In genomic region chr15:56366211-56366610, GRCh38 we compare ENCODE assay signal across 9 cellular contexts. TPM values are rescaled to one million over a fixed set of nuclear protein-coding genes. Genes with fewer than 3 reads are reported as not detected.
A peak's percentile ranks its signal among the peaks of the same experiment; 100 is the strongest.
DNase-seq lines count a peak whose midpoint lies in the region; TF ChIP-seq lines count a peak whose summit lies in the region.
"Had no signal": no experiment of that assay in that cellular context is flagged by ENCODE, and none has a peak within 500 bp of the region (broad histone marks: within the 10 kb centered on the region; RNA-seq: fewer than 3 reads in every experiment).

No MANE protein-coding gene starts in this region.

- POLR2A ChIA-PET in RWPE1 (lab: Yijun Ruan, JAX; ENCODE audit: low non-redundant PET): no interaction called here

- H3K4me3 ChIP-seq in fibroblast of the aortic adventitia (ENCODE audit: low read depth, low read length) (peak overlapping the region; percentile 87), skin epidermis (peak overlapping the region; percentile 46 to 77 (median 54))

- no peak overlapping the region for H3K27ac ChIP-seq in RWPE1
- H3K27ac ChIP-seq in skin epidermis: peak overlapping the region in 1 of 21 experiments; percentile 55

- CTCF ChIA-PET in RWPE1 (lab: Yijun Ruan, JAX): no interaction called here

- TF ChIP-seq CTCF in RWPE1 (conservative IDR thresholded peaks at IDR 0.05; ENCODE audit: low read depth): no peak
- TF ChIP-seq CTCF in fibroblast of the aortic adventitia (IDR thresholded peaks at IDR 0.05; ENCODE audit: insufficient read depth, low read length): no peak

- DNase-seq in NCI-H1417 (lab: John Stamatoyannopoulos, UW): peak in 2 of 3 experiments; percentile 47 to 75
- no peak for DNase-seq in NCI-H1417 treated with DMSO at 0.1 percent for 48 hours (lab: John Stamatoyannopoulos, UW)
- peak; percentile 4 for DNase-seq in RWPE1 (ENCODE audit: low spot score)
- DNase-seq in fibroblast of the aortic adventitia (ENCODE audit: low read depth): no peak
- no peak for DNase-seq in middle frontal gyrus (ENCODE audit: extremely low spot score, low spot score)
- DNase-seq in mucosa of gallbladder (ENCODE audit: low spot score): no peak
- no peak for DNase-seq in MV-4-11 (lab: John Stamatoyannopoulos, UW)
- DNase-seq: AML-193 had no signal

RNA-seq across cellular contexts. Expression of gene TEX9, which starts 1.0 kb away (rescaled TPM):
- total RNA-seq in fibroblast of the aortic adventitia (ENCODE audit: low replicate concordance) (8.3 and 12.5 TPM in 2 replicates), mucosa of gallbladder (12.8 TPM)

Comparison
In these comparisons a context has a peak if more than half of its experiments do, and no peak if none do; other contexts are left out.
1. DNase-seq: peak in NCI-H1417 (2 of 3) and RWPE1 (single experiment); none in NCI-H1417 treated with DMSO at 0.1 percent for 48 hours (single experiment), fibroblast of the aortic adventitia (single experiment), middle frontal gyrus (single experiment), mucosa of gallbladder (single experiment) and MV-4-11 (single experiment).